In the genomic region with DNA sequence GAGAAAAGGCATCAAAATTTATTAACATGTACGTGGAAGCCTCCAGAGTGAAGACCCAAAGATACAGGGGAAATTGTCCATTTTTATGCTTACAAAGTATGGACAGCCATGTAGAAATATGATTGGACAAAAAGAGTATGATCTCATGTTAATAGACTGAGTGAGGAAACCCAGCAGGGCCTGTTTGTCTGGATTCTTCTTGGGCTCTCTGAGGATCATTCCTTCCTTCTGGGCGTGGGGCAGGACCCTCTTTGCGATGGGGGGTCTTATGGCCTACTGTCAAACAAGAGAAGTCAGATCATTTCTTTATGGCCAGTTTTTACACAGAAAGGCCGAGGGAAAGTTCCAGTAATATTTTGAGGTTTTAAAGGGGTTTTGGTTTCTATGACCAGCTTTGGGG, we compare ENCODE assay signal across 31 cellular contexts.
DNase-seq lines count a peak whose midpoint lies in the region; ATAC-seq and TF ChIP-seq lines count a peak whose summit lies in the region.
"Had no signal": no experiment of that assay in that cellular context is flagged by ENCODE, and none has a peak within 500 bp of the region (broad histone marks: within the 10 kb centered on the region; RNA-seq: fewer than 3 reads in every experiment).

No MANE protein-coding gene starts in this region.

- H3K27ac ChIP-seq in A673 (ENCODE audit: low read depth, low read length, poor library complexity, severe bottlenecking) (peak overlapping the region; percentile 10), HUES6 (ENCODE audit: low read depth, low read length) (0 out of 2 replicates have a peak overlapping the region, but pooled peaks have one; percentile 28), neural progenitor cell (no peak overlapping the region), suprapubic skin (no peak overlapping the region)
- H3K27ac ChIP-seq: A549, gastrocnemius medialis, hepatocyte, KMS-11, testis, vagina had no signal

- H3K4me1 ChIP-seq in A673 (ENCODE audit: insufficient read depth, low read length, poor library complexity, severe bottlenecking) (peaks cover 100% of the 10 kb centered on the region), HUES6 (ENCODE audit: control insufficient read depth, insufficient read depth, low read length) (peaks cover 65% of the 10 kb centered on the region), neural progenitor cell (peaks cover 71% of the 10 kb centered on the region), suprapubic skin (peaks cover 7% of the 10 kb centered on the region)
- H3K4me1 ChIP-seq: testis, vagina had no signal

- H3K36me3 Mint-ChIP-seq in neural progenitor cell (peaks cover 2% of the 10 kb centered on the region), endothelial cell (ENCODE audit: low read depth, unreplicated experiment) (no peaks in the 10 kb centered on the region)
- H3K36me3 Mint-ChIP-seq in activated T-cell treated with anti-CD3 and anti-CD28 coated beads, Interleukin-2, amount 50 U/mL, for 4 hours (ENCODE audit: insufficient read depth) = peaks cover 27% of the 10 kb centered on the region

- H3K27ac Mint-ChIP-seq in neural progenitor cell = peak overlapping the region; percentile 57
- no peak overlapping the region for H3K27ac Mint-ChIP-seq in endothelial cell (ENCODE audit: unreplicated experiment)
- H3K27ac Mint-ChIP-seq: stimulated activated memory B cell treated with anti-CD40 and anti-IgM and Interleukin-4, amounts not matched to agents 10 μg/mL and 1 μg/mL and 100 μg/mL, for 72 hours; T-helper 17 cell had no signal

- H3K27me3 Mint-ChIP-seq in neural progenitor cell (ENCODE audit: insufficient read depth, low read depth) = no peaks in the 10 kb centered on the region
- no peaks in the 10 kb centered on the region for H3K27me3 Mint-ChIP-seq in activated T-cell treated with anti-CD3 and anti-CD28 coated beads, Interleukin-2, amount 50 U/mL, for 4 hours (ENCODE audit: low read depth)
- no peaks in the 10 kb centered on the region for H3K27me3 Mint-ChIP-seq in endothelial cell (ENCODE audit: unreplicated experiment)
- H3K27me3 Mint-ChIP-seq: CD4-positive, CD25-positive, alpha-beta regulatory T cell; stimulated activated memory B cell treated with anti-CD40 and anti-IgM and Interleukin-4, amounts not matched to agents 10 μg/mL and 1 μg/mL and 100 μg/mL, for 72 hours; T-helper 17 cell had no signal

- ATAC-seq in activated T-cell treated with anti-CD3 and anti-CD28 coated beads, Interleukin-2, amount 50 U/mL, for 4 hours = no peak
- ATAC-seq: A549; gastrocnemius medialis; Right ventricle myocardium inferior; stimulated activated memory B cell treated with anti-CD40 and anti-IgM and Interleukin-4, amounts not matched to agents 10 μg/mL and 1 μg/mL and 100 μg/mL, for 72 hours; T-helper 17 cell had no signal

- H4K20me1 ChIP-seq in neural progenitor cell (ENCODE audit: low read depth) = no peaks in the 10 kb centered on the region

- H3K9me3 ChIP-seq in A673 (ENCODE audit: low read depth, low read length, poor library complexity, severe bottlenecking) (no peaks in the 10 kb centered on the region), HUES6 (ENCODE audit: control insufficient read depth, insufficient read depth, low read depth, low read length) (no peaks in the 10 kb centered on the region), neural progenitor cell (ENCODE audit: low read depth) (no peaks in the 10 kb centered on the region), suprapubic skin (no peaks in the 10 kb centered on the region)
- H3K9me3 ChIP-seq: A549, gastrocnemius medialis, MG63, testis, vagina had no signal

- no peaks in the 10 kb centered on the region for H3K27me3 ChIP-seq in A673 (replicated peaks; ENCODE audit: insufficient read depth, low read depth, low read length, poor library complexity)
- H3K27me3 ChIP-seq in HUES6 (ENCODE audit: control insufficient read depth, insufficient read depth, low read length) = no peaks in the 10 kb centered on the region
- no peaks in the 10 kb centered on the region for H3K27me3 ChIP-seq in neural progenitor cell
- no peaks in the 10 kb centered on the region for H3K27me3 ChIP-seq in suprapubic skin
- H3K27me3 ChIP-seq: gastrocnemius medialis, hepatocyte, MG63, testis, vagina had no signal

- H3K4me1 Mint-ChIP-seq in neural progenitor cell = peaks cover 54% of the 10 kb centered on the region
- peaks cover 15% of the 10 kb centered on the region for H3K4me1 Mint-ChIP-seq in activated T-cell treated with anti-CD3 and anti-CD28 coated beads, Interleukin-2, amount 50 U/mL, for 4 hours (ENCODE audit: low read depth)
- H3K4me1 Mint-ChIP-seq in endothelial cell (ENCODE audit: unreplicated experiment) = peaks cover 25% of the 10 kb centered on the region

- TF ChIP-seq EP300 in suprapubic skin (IDR thresholded peaks at IDR 0.05) = no peak

- H3K9me3 Mint-ChIP-seq in neural progenitor cell = no peaks in the 10 kb centered on the region
- H3K9me3 Mint-ChIP-seq in activated T-cell treated with anti-CD3 and anti-CD28 coated beads, Interleukin-2, amount 50 U/mL, for 4 hours = no peaks in the 10 kb centered on the region
- no peaks in the 10 kb centered on the region for H3K9me3 Mint-ChIP-seq in endothelial cell (ENCODE audit: unreplicated experiment)
- H3K9me3 Mint-ChIP-seq: CD4-positive, CD25-positive, alpha-beta regulatory T cell; stimulated activated memory B cell treated with anti-CD40 and anti-IgM and Interleukin-4, amounts not matched to agents 10 μg/mL and 1 μg/mL and 100 μg/mL, for 72 hours had no signal

- no peak overlapping the region for H3K9ac ChIP-seq in HUES6 (ENCODE audit: low read length)
- no peak overlapping the region for H3K9ac ChIP-seq in neural progenitor cell
- H3K9ac ChIP-seq: KMS-11 had no signal

- no peak overlapping the region for H3K4me2 ChIP-seq in neural progenitor cell
- H3K4me2 ChIP-seq: A549, hepatocyte, KMS-11 had no signal

- WGBS in suprapubic skin = 86% methylated on average over 4 of the region's 4 CpGs

- no peak for TF ChIP-seq CTCF in A673 (conservative IDR thresholded peaks at IDR 0.05; ENCODE audit: low read depth, low read length)
- no peak for TF ChIP-seq CTCF in neural progenitor cell (IDR thresholded peaks at IDR 0.05)
- no peak for TF ChIP-seq CTCF in endothelial cell (IDR thresholded peaks at IDR 0.05; ENCODE audit: unreplicated experiment)
- no peak for TF ChIP-seq CTCF in suprapubic skin (IDR thresholded peaks at IDR 0.05)

- H3K4me3 Mint-ChIP-seq in neural progenitor cell = no peak overlapping the region
- H3K4me3 Mint-ChIP-seq in activated T-cell treated with anti-CD3 and anti-CD28 coated beads, Interleukin-2, amount 50 U/mL, for 4 hours = no peak overlapping the region
- H3K4me3 Mint-ChIP-seq in endothelial cell (ENCODE audit: unreplicated experiment) = no peak overlapping the region
- H3K4me3 Mint-ChIP-seq: CD4-positive, CD25-positive, alpha-beta regulatory T cell; stimulated activated memory B cell treated with anti-CD40 and anti-IgM and Interleukin-4, amounts not matched to agents 10 μg/mL and 1 μg/mL and 100 μg/mL, for 72 hours; T-helper 17 cell had no signal

- CTCF ChIA-PET in A673 (lab: Charles Lee) = no interaction called here

- H3K36me3 ChIP-seq in A673 (ENCODE audit: insufficient read depth, low read length, poor library complexity, severe bottlenecking) (no peaks in the 10 kb centered on the region), HUES6 (ENCODE audit: control insufficient read depth, insufficient read depth, low read length) (no peaks in the 10 kb centered on the region), neural progenitor cell (no peaks in the 10 kb centered on the region), suprapubic skin (peaks cover 3% of the 10 kb centered on the region)
- H3K36me3 ChIP-seq: gastrocnemius medialis, MG63 had no signal

- H3K79me2 ChIP-seq in neural progenitor cell (ENCODE audit: low read depth) = no peaks in the 10 kb centered on the region

- peaks cover 14% of the 10 kb centered on the region for H3F3A ChIP-seq in neural progenitor cell (ENCODE audit: low read depth)

- no peak overlapping the region for H3K4me3 ChIP-seq in A673 (ENCODE audit: low read depth, low read length, poor library complexity, severe bottlenecking)
- no peak overlapping the region for H3K4me3 ChIP-seq in HUES6 (ENCODE audit: low read depth, low read length)
- H3K4me3 ChIP-seq in neural progenitor cell = no peak overlapping the region
- H3K4me3 ChIP-seq in suprapubic skin = no peak overlapping the region
- H3K4me3 ChIP-seq: A549, gastrocnemius medialis, hepatocyte, MG63, testis, vagina had no signal

- no TSS peak for BruUV-seq in A673 (replicated peaks; lab: Mats Ljungman, UMichigan)

- TF ChIP-seq POLR2A in suprapubic skin (IDR thresholded peaks at IDR 0.05) = no peak

- no peak overlapping the region for H2AFZ ChIP-seq in neural progenitor cell (replicated peaks)
- H2AFZ ChIP-seq: hepatocyte had no signal

- intact Hi-C loops in A673 (cut with micrococcal nuclease; ENCODE audit: unreplicated experiment) = no loop called here

- DNase-seq in A673 (ENCODE audit: low spot score) (no peak), islet precursor cell (peak; percentile 71), neural progenitor cell (ENCODE audit: low spot score) (no peak), NCI-H69 (lab: John Stamatoyannopoulos, UW) (no peak), endothelial cell (ENCODE audit: low spot score) (no peak), suprapubic skin (ENCODE audit: low spot score in 2 of 2) (no peak)
- no peak for DNase-seq in activated T-cell treated with anti-CD3 and anti-CD28 coated beads, Interleukin-2, amount 50 U/mL, for 4 hours
- DNase-seq: activated CD4-positive, alpha-beta T cell treated with anti-CD3 and anti-CD28 coated beads, Interleukin-2, amount 50 U/mL, for 48 hours; activated CD4-positive, CD25-positive, alpha-beta regulatory T cell treated with anti-CD3 and anti-CD28 coated beads, Interleukin-2, amount 50 U/mL, for 72 hours; activated naive CD4-positive, alpha-beta T cell; AML-193; CD4-positive, CD25-positive, alpha-beta regulatory T cell; gastrocnemius medialis; H7; mammary epithelial cell; MG63; NCI-H1105; NCI-H2029; NCI-H524 treated with DMSO at 0.1 percent for 48 hours; NK-92 treated with Interleukin-12 subunit alpha and Interleukin-12 subunit beta, amount 100 ng/mL, for 24 hours; occipital lobe; stimulated activated CD4-positive, alpha-beta T cell treated with anti-CD3 and anti-CD28 coated beads, Interleukin-15, amount 100 ng/mL, for 24 hours; T-helper 17 cell; testis had no signal

- POLR2A ChIA-PET in A673 (lab: Charles Lee; ENCODE audit: low non-redundant PET) = no interaction called here

Comparison
In these comparisons a context has a peak if more than half of its experiments do, and no peak if none do; other contexts are left out.
1. H3K27ac ChIP-seq: peak in A673 (single experiment) and HUES6 (single experiment); none in neural progenitor cell (single experiment) and suprapubic skin (single experiment).